Comparison of ENCODE assay signal across 16 cellular contexts in the genomic region with DNA sequence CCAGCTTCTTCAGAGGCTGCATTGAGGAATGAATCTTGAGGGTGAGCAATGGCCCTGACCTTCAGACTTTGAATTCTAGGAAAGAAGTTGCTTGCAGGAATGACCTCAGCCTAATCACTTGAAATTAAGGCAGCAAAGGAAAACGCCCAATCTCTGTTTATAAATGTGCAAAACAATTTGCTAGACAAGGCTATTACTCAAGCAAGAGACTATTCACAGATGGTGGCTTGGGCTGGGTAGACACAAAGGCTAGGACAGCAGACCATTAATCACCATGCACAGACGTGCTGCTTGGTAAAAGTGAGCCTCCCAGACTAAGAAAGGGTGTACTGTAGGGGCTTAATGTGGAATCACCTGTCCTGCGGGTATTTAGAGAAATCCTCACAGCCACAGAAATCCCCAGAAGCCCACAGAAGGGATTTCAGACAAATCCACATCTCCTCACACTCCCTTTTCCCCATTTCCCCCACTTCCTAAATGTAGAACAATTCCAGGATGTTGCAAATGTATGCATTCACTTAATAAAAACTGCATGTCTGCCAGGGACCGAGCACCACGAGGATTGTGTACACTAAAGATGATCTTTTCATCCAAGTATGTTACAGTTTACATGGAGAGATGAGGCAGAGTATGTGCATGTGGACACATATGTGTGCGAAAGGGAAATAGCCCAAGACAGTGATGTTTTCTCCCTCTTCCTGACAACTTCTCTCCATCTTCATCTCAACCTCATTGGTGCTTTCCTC.
DNase-seq lines count a peak whose midpoint lies in the region; ATAC-seq and TF ChIP-seq lines count a peak whose summit lies in the region.
"Had no signal": no experiment of that assay in that cellular context is flagged by ENCODE, and none has a peak within 500 bp of the region (broad histone marks: within the 10 kb centered on the region; RNA-seq: fewer than 3 reads in every experiment).

No MANE protein-coding gene starts in this region.

- peaks cover 15% of the 10 kb centered on the region for H3K27me3 Mint-ChIP-seq in CD4-positive, alpha-beta T cell

- peaks cover 40% of the 10 kb centered on the region for H3K36me3 Mint-ChIP-seq in CD4-positive, alpha-beta T cell (ENCODE audit: low read depth)
- H3K36me3 Mint-ChIP-seq: memory B cell had no signal

- H3K4me3 Mint-ChIP-seq in CD4-positive, alpha-beta T cell: no peak overlapping the region
- H3K4me3 Mint-ChIP-seq: activated CD4-positive, alpha-beta memory T cell treated with anti-CD3 and anti-CD28 coated beads, Interleukin-2, amount 10 ng/mL, durations not matched to agents 7 days and 5 days; memory B cell had no signal

- intact Hi-C loops in CD4-positive, alpha-beta T cell (cut with DNase I, micrococcal nuclease): no loop called here
- intact Hi-C loops in tibial artery (cut with DNase I; ENCODE audit: low total_unique reads): no loop called here

- ATAC-seq in CD4-positive, alpha-beta T cell (ENCODE audit: poor library complexity): no peak
- no peak for ATAC-seq in HG03439 (IDR thresholded peaks at IDR 0.05; ENCODE audit: unreplicated experiment)

- POLR2A ChIA-PET in CD4-positive, alpha-beta T cell (lab: Charles Lee): no interaction called here

- no peak overlapping the region for H3K27ac ChIP-seq in CD4-positive, alpha-beta T cell (ENCODE audit: low read depth, low read length)
- H3K27ac ChIP-seq in muscle layer of duodenum (ENCODE audit: low read length): peak overlapping the region; percentile 25
- no peak overlapping the region for H3K27ac ChIP-seq in tibial artery
- H3K27ac ChIP-seq: tibial nerve had no signal

- H3K4me1 Mint-ChIP-seq in CD4-positive, alpha-beta T cell (ENCODE audit: low read depth): peaks cover 37% of the 10 kb centered on the region
- H3K4me1 Mint-ChIP-seq: memory B cell had no signal

- H3K36me3 ChIP-seq in muscle layer of duodenum (ENCODE audit: control insufficient read depth in 1 of 2, insufficient read depth in 2 of 2, low read length in 2 of 2) (no peaks in the 10 kb centered on the region), tibial artery (no peaks in the 10 kb centered on the region)
- H3K36me3 ChIP-seq: BE2C, tibial nerve had no signal

- no peak for TF ChIP-seq CTCF in CD4-positive, alpha-beta T cell (IDR thresholded peaks at IDR 0.05)
- TF ChIP-seq CTCF in tibial artery (IDR thresholded peaks at IDR 0.05): no peak

- CTCF ChIA-PET in CD4-positive, alpha-beta T cell (lab: Charles Lee): no interaction called here

- no peak for DNase-seq in CD4-positive, alpha-beta T cell
- DNase-seq in RPMI7951 (ENCODE audit: low read depth) (peak; percentile 79), fibroblast of peridontal ligament (ENCODE audit: extremely low read depth) (peak; percentile 95), NCI-H2107 treated with DMSO at 0.1 percent for 48 hours (lab: John Stamatoyannopoulos, UW; ENCODE audit: unreplicated experiment) (no peak), tibial artery (no peak), NCI-H748 (lab: John Stamatoyannopoulos, UW; ENCODE audit: unreplicated experiment) (no peak)
- DNase-seq: activated CD4-positive, alpha-beta memory T cell treated with anti-CD3 and anti-CD28 coated beads, Interleukin-2, amount 10 ng/mL, durations not matched to agents 7 days and 5 days; BE2C; NCI-H510A treated with DMSO at 0.1 percent for 48 hours; nucleus accumbens; T1000 had no signal

- no peaks in the 10 kb centered on the region for H3K27me3 ChIP-seq in CD4-positive, alpha-beta T cell (ENCODE audit: control insufficient read depth, insufficient read depth, low read length)
- no peaks in the 10 kb centered on the region for H3K27me3 ChIP-seq in muscle layer of duodenum (ENCODE audit: low read depth, low read length)
- no peaks in the 10 kb centered on the region for H3K27me3 ChIP-seq in tibial artery
- H3K27me3 ChIP-seq: BE2C, tibial nerve had no signal

- peak overlapping the region; percentile 92 for H3K27ac Mint-ChIP-seq in CD4-positive, alpha-beta T cell
- H3K27ac Mint-ChIP-seq: activated CD4-positive, alpha-beta memory T cell treated with anti-CD3 and anti-CD28 coated beads, Interleukin-2, amount 10 ng/mL, durations not matched to agents 7 days and 5 days; activated T-helper 2 cell treated with anti-CD3 and anti-CD28 coated beads, Interferon-gamma antibody, Interleukin-2, Interleukin-4, amounts not matched to agents 10 μg/mL and 5 μg/mL and 100 μg/mL, durations not matched to agents 14 hours and 24 hours and 36 hours; memory B cell had no signal

- H3K4me1 ChIP-seq in muscle layer of duodenum (ENCODE audit: control insufficient read depth in 1 of 2, insufficient read depth in 2 of 2, low read length in 2 of 2): peaks cover 13 to 17% of the 10 kb centered on the region in 2 donors
- peaks cover 0 to 20% (median 7%) of the 10 kb centered on the region in 4 donors for H3K4me1 ChIP-seq in tibial artery
- H3K4me1 ChIP-seq: BE2C had no signal

- H3K4me3 ChIP-seq in muscle layer of duodenum (ENCODE audit: low read depth in 1 of 2, low read length in 2 of 2) (no peak overlapping the region), tibial artery (no peak overlapping the region)
- H3K4me3 ChIP-seq: tibial nerve had no signal

- peaks cover 4% of the 10 kb centered on the region for H3K9me3 Mint-ChIP-seq in CD4-positive, alpha-beta T cell

- H3K9me3 ChIP-seq in CD4-positive, alpha-beta T cell (ENCODE audit: control insufficient read depth, low read length): no peaks in the 10 kb centered on the region
- H3K9me3 ChIP-seq in muscle layer of duodenum (ENCODE audit: control insufficient read depth in 1 of 2, low read length in 2 of 2): no peaks in the 10 kb centered on the region
- H3K9me3 ChIP-seq in tibial artery: no peaks in the 10 kb centered on the region
- H3K9me3 ChIP-seq: BE2C, tibial nerve had no signal

Comparison
In these comparisons a context has a peak if more than half of its experiments do, and no peak if none do; other contexts are left out.
1. DNase-seq: peak in RPMI7951 (single experiment) and fibroblast of peridontal ligament (single experiment); none in CD4-positive, alpha-beta T cell (0 of 10), NCI-H2107 treated with DMSO at 0.1 percent for 48 hours (single experiment), tibial artery (0 of 2) and NCI-H748 (single experiment).